ENCODE assay signal across 24 cellular contexts in genomic region chr1:226754097-226754496, GRCh38.
"Had no signal": no experiment of that assay in that cellular context is flagged by ENCODE, and none has a peak within 500 bp of the region (broad histone marks: within the 10 kb centered on the region; RNA-seq: fewer than 3 reads in every experiment).

No MANE protein-coding gene starts in this region.

- H3K27me3 ChIP-seq: dorsolateral prefrontal cortex, heart left ventricle, ovary, right atrium auricular region, sigmoid colon, testis, tibial nerve, upper lobe of right lung, vagina had no signal

- FAIRE-seq: endometrium, frontal cortex, islet of Langerhans had no signal

- H3K9me3 ChIP-seq: heart left ventricle, ovary, right atrium auricular region, sigmoid colon, testis, tibial nerve, upper lobe of right lung, vagina had no signal

- H3K27ac ChIP-seq: dorsolateral prefrontal cortex, heart left ventricle, ovary, right atrium auricular region, sigmoid colon, skin epidermis, testis, tibial nerve, upper lobe of right lung, vagina had no signal

- H3K4me3 ChIP-seq: dorsolateral prefrontal cortex, heart left ventricle, ovary, right atrium auricular region, sigmoid colon, skin epidermis, testis, tibial nerve, upper lobe of right lung, vagina had no signal

- H3K27ac Mint-ChIP-seq: stimulated activated naive B cell treated with anti-CD40 and anti-IgM and Interleukin-4, amounts not matched to agents 10 μg/mL and 1 μg/mL and 100 μg/mL, for 72 hours had no signal

- ATAC-seq: esophagus mucosa; left lobe of liver; naive thymus-derived CD8-positive, alpha-beta T cell; stimulated activated naive B cell treated with anti-CD40 and anti-IgM and Interleukin-4, amounts not matched to agents 10 μg/mL and 1 μg/mL and 100 μg/mL, for 72 hours; stimulated activated naive CD8-positive, alpha-beta T cell treated with anti-CD3 and anti-CD28 coated beads, Interleukin-15, amount 100 ng/mL, for 72 hours had no signal

- H3K4me1 ChIP-seq: heart left ventricle, right atrium auricular region, testis, upper lobe of right lung, vagina had no signal

- H3K4me3 Mint-ChIP-seq: stimulated activated naive B cell treated with anti-CD40 and anti-IgM and Interleukin-4, amounts not matched to agents 10 μg/mL and 1 μg/mL and 100 μg/mL, for 72 hours had no signal

- H3K36me3 ChIP-seq: heart left ventricle, ovary, right atrium auricular region, sigmoid colon, tibial nerve, upper lobe of right lung, vagina had no signal

- H3K36me3 Mint-ChIP-seq: naive thymus-derived CD8-positive, alpha-beta T cell; stimulated activated naive B cell treated with anti-CD40 and anti-IgM and Interleukin-4, amounts not matched to agents 10 μg/mL and 1 μg/mL and 100 μg/mL, for 72 hours had no signal

- H3K27me3 Mint-ChIP-seq: naive thymus-derived CD8-positive, alpha-beta T cell; stimulated activated naive B cell treated with anti-CD40 and anti-IgM and Interleukin-4, amounts not matched to agents 10 μg/mL and 1 μg/mL and 100 μg/mL, for 72 hours; stimulated activated naive CD8-positive, alpha-beta T cell treated with anti-CD3 and anti-CD28 coated beads, Interleukin-15, amount 100 ng/mL, for 72 hours had no signal

- DNase-seq: dorsolateral prefrontal cortex; effector CD8-positive, alpha-beta T cell; heart left ventricle; hypothalamus; mammary epithelial cell; nucleus accumbens; ovary; sigmoid colon; stimulated activated CD4-positive, alpha-beta T cell treated with anti-CD3 and anti-CD28 coated beads, Interleukin-2, amount 100 ng/mL, for 24 hours; stimulated activated CD4-positive, alpha-beta T cell treated with anti-CD3 and anti-CD28 coated beads, Interleukin-4, amount 100 ng/mL, for 4 hours; stimulated activated naive B cell treated with anti-CD40 and anti-IgM and Interleukin-4, amounts not matched to agents 10 μg/mL and 1 μg/mL and 100 μg/mL, for 72 hours; stimulated activated naive CD8-positive, alpha-beta T cell treated with anti-CD3 and anti-CD28 coated beads, Interleukin-15, amount 100 ng/mL, for 72 hours; testis; upper lobe of right lung had no signal

- H3K9me3 Mint-ChIP-seq: naive thymus-derived CD8-positive, alpha-beta T cell; stimulated activated naive B cell treated with anti-CD40 and anti-IgM and Interleukin-4, amounts not matched to agents 10 μg/mL and 1 μg/mL and 100 μg/mL, for 72 hours; stimulated activated naive CD8-positive, alpha-beta T cell treated with anti-CD3 and anti-CD28 coated beads, Interleukin-15, amount 100 ng/mL, for 72 hours had no signal
